In the genomic region with DNA sequence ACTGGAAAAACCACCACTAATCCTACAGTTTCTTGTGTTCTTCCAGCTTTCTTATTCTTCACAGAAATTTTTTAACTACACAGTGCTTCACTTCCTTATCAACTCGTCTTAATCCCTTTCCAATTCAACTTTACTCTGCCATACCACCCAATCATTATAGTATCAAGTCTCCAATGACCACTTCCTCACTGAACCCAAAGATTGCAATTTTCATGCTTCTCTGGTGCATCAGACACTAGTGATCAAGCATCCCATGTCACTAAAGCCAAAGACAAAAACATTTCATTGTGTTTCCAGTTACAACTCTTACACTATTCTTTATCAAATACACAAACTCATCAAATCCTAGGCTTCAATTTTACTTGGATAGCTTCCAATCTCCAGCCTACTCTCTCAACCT, we compare ENCODE assay signal across 19 cellular contexts. TPM values are rescaled to one million over a fixed set of nuclear protein-coding genes. Genes with fewer than 3 reads are reported as not detected.
DNase-seq lines count a peak whose midpoint lies in the region; ATAC-seq and TF ChIP-seq lines count a peak whose summit lies in the region.
"Had no signal": no experiment of that assay in that cellular context is flagged by ENCODE, and none has a peak within 500 bp of the region (broad histone marks: within the 10 kb centered on the region; RNA-seq: fewer than 3 reads in every experiment).

No MANE protein-coding gene starts in this region.

- H3K23ac ChIP-seq in IMR-90 (ENCODE audit: low read depth, low read length): no peak overlapping the region

- no peak overlapping the region for H3K4me2 ChIP-seq in IMR-90 (ENCODE audit: low read depth, low read length)
- H3K4me2 ChIP-seq: KMS-11 had no signal

- no peak overlapping the region for H2AFZ ChIP-seq in IMR-90 (replicated peaks; ENCODE audit: low read length, poor library complexity)

- 80 to 100% methylated on average over 1 of the region's 1 CpG for WGBS in IMR-90 (ENCODE audit: extremely low coverage in 2 of 2, insufficient read length in 1 of 2), 2 experiments

- H3K27me3 ChIP-seq in IMR-90 (ENCODE audit: control insufficient read depth, insufficient read depth, low read length): no peaks in the 10 kb centered on the region
- H3K27me3 ChIP-seq: colonic mucosa had no signal

- H3K4me3 ChIP-seq in IMR-90 (ENCODE audit: insufficient read depth, low read depth, low read length): no peak overlapping the region
- H3K4me3 ChIP-seq: colonic mucosa had no signal

- no peaks in the 10 kb centered on the region for H3K9me3 ChIP-seq in IMR-90 (ENCODE audit: control insufficient read depth, insufficient read depth, low read length)
- H3K9me3 ChIP-seq: colonic mucosa had no signal

- dilution Hi-C loops in IMR-90 (cut with HindIII; ENCODE audit: low sequenced_read_pairs, unreplicated experiment): no loop called here

- no TSS peak for BruUV-seq in IMR-90 (replicated peaks; lab: Mats Ljungman, UMichigan)

- intact Hi-C loops in IMR-90 (cut with micrococcal nuclease): no loop called here
- intact Hi-C loops in activated CD8-positive, alpha-beta T cell treated with anti-CD3 and anti-CD28 coated beads for 36 hours (cut with micrococcal nuclease): no loop called here

- H2BK15ac ChIP-seq in IMR-90 (ENCODE audit: low read depth, low read length): no peak overlapping the region

- H2BK20ac ChIP-seq in IMR-90 (ENCODE audit: low read depth, low read length): no peak overlapping the region

- H2AK5ac ChIP-seq in IMR-90 (ENCODE audit: low read depth, low read length): no peak overlapping the region

- H4K5ac ChIP-seq in IMR-90 (ENCODE audit: low read depth, low read length): no peak overlapping the region

- H2AK9ac ChIP-seq in IMR-90 (replicated peaks; ENCODE audit: low read depth, low read length, poor library complexity): no peak overlapping the region

- POLR2A ChIA-PET in IMR-90 (lab: Charles Lee; ENCODE audit: unreplicated experiment): no interaction called here
- POLR2A ChIA-PET in activated CD8-positive, alpha-beta T cell treated with anti-CD3 and anti-CD28 coated beads for 36 hours (lab: Charles Lee): interaction anchor here (2.9 kb wide), 1 partner anchor 9 kb away, joined by 17 read pairs; the partner anchor contains the start of gene CHAC2

- no peak for TF ChIP-seq RAD21 in IMR-90 (IDR thresholded peaks at IDR 0.05; ENCODE audit: low read length)

- no peaks in the 10 kb centered on the region for H3K27me3 Mint-ChIP-seq in activated T-cell treated with anti-CD3 and anti-CD28 coated beads, Interleukin-2, amount 50 U/mL, for 24 hours
- H3K27me3 Mint-ChIP-seq in activated CD8-positive, alpha-beta T cell treated with anti-CD3 and anti-CD28 coated beads for 36 hours: no peaks in the 10 kb centered on the region
- no peaks in the 10 kb centered on the region for H3K27me3 Mint-ChIP-seq in progenitor cell of endocrine pancreas
- H3K27me3 Mint-ChIP-seq: activated naive CD4-positive, alpha-beta T cell treated with anti-CD3 and anti-CD28 coated beads, Interleukin-2, amount 10 ng/mL, durations not matched to agents 7 days and 5 days; CD8-positive, alpha-beta memory T cell had no signal

- H2BK5ac ChIP-seq in IMR-90 (ENCODE audit: low read depth, low read length, poor library complexity, severe bottlenecking): no peak overlapping the region

- H3K9ac ChIP-seq in IMR-90 (ENCODE audit: low read depth, low read length): no peak overlapping the region
- H3K9ac ChIP-seq: KMS-11 had no signal

- H3K4me1 ChIP-seq in IMR-90 (ENCODE audit: control insufficient read depth, insufficient read depth, low read length): no peaks in the 10 kb centered on the region
- H3K4me1 ChIP-seq: colonic mucosa had no signal

- no peak overlapping the region for H3K4me3 Mint-ChIP-seq in activated T-cell treated with anti-CD3 and anti-CD28 coated beads, Interleukin-2, amount 50 U/mL, for 24 hours
- no peak overlapping the region for H3K4me3 Mint-ChIP-seq in activated CD8-positive, alpha-beta T cell treated with anti-CD3 and anti-CD28 coated beads for 36 hours
- H3K4me3 Mint-ChIP-seq in progenitor cell of endocrine pancreas (ENCODE audit: low read depth): no peak overlapping the region
- H3K4me3 Mint-ChIP-seq: activated naive CD4-positive, alpha-beta T cell treated with anti-CD3 and anti-CD28 coated beads, Interleukin-2, amount 10 ng/mL, durations not matched to agents 7 days and 5 days; WTC11 had no signal

- H3K36me3 Mint-ChIP-seq in activated T-cell treated with anti-CD3 and anti-CD28 coated beads, Interleukin-2, amount 50 U/mL, for 24 hours (ENCODE audit: low read depth): peaks cover 80% of the 10 kb centered on the region
- peaks cover 53% of the 10 kb centered on the region for H3K36me3 Mint-ChIP-seq in activated CD8-positive, alpha-beta T cell treated with anti-CD3 and anti-CD28 coated beads for 36 hours (ENCODE audit: low read depth)
- peaks cover 11% of the 10 kb centered on the region for H3K36me3 Mint-ChIP-seq in progenitor cell of endocrine pancreas (ENCODE audit: insufficient read depth)

- in situ Hi-C loops in IMR-90 (cut with MboI; ENCODE audit: low sequenced_read_pairs): no loop called here

- no peak for TF ChIP-seq POLR2A in IMR-90 (IDR thresholded peaks at IDR 0.05; ENCODE audit: low read depth, low read length)

- no peak overlapping the region for H3K27ac ChIP-seq in IMR-90 (ENCODE audit: insufficient read depth, low read length)
- H3K27ac ChIP-seq: colonic mucosa, KMS-11 had no signal

- H3K36me3 ChIP-seq in IMR-90 (ENCODE audit: control insufficient read depth, insufficient read depth, low read length): peaks cover 3% of the 10 kb centered on the region
- H3K36me3 ChIP-seq: colonic mucosa had no signal

- H3K56ac ChIP-seq in IMR-90 (ENCODE audit: extremely low read depth, insufficient read depth, low read length): no peak overlapping the region

- H3K79me1 ChIP-seq in IMR-90 (ENCODE audit: low read depth in 1 of 2, low read length in 2 of 2): peaks cover 31 to 46% of the 10 kb centered on the region in 2 experiments

- H3K9me3 Mint-ChIP-seq in activated T-cell treated with anti-CD3 and anti-CD28 coated beads, Interleukin-2, amount 50 U/mL, for 24 hours: no peaks in the 10 kb centered on the region
- H3K9me3 Mint-ChIP-seq in activated CD8-positive, alpha-beta T cell treated with anti-CD3 and anti-CD28 coated beads for 36 hours: no peaks in the 10 kb centered on the region
- no peaks in the 10 kb centered on the region for H3K9me3 Mint-ChIP-seq in progenitor cell of endocrine pancreas (ENCODE audit: low read depth)
- H3K9me3 Mint-ChIP-seq: activated naive CD4-positive, alpha-beta T cell treated with anti-CD3 and anti-CD28 coated beads, Interleukin-2, amount 10 ng/mL, durations not matched to agents 7 days and 5 days; CD8-positive, alpha-beta memory T cell had no signal

- H3K18ac ChIP-seq in IMR-90 (ENCODE audit: low read depth, low read length): no peak overlapping the region

- H4K91ac ChIP-seq in IMR-90 (ENCODE audit: insufficient read depth, low read depth, low read length): no peak overlapping the region

- H4K8ac ChIP-seq in IMR-90 (ENCODE audit: low read depth in 2 of 2, low read length in 2 of 2): no peak overlapping the region

- H4K20me1 ChIP-seq in IMR-90 (ENCODE audit: insufficient read depth, low read length): no peaks in the 10 kb centered on the region; the same call in 1 of the 2 replicates

- peaks cover 34% of the 10 kb centered on the region for H3K4me1 Mint-ChIP-seq in activated T-cell treated with anti-CD3 and anti-CD28 coated beads, Interleukin-2, amount 50 U/mL, for 24 hours (ENCODE audit: low read depth)
- H3K4me1 Mint-ChIP-seq in activated CD8-positive, alpha-beta T cell treated with anti-CD3 and anti-CD28 coated beads for 36 hours (ENCODE audit: low read depth): peaks cover 30% of the 10 kb centered on the region
- no peaks in the 10 kb centered on the region for H3K4me1 Mint-ChIP-seq in progenitor cell of endocrine pancreas (ENCODE audit: low read depth)

- TF ChIP-seq CTCF in IMR-90 (conservative IDR thresholded peaks at IDR 0.05; ENCODE audit: low read depth, low read length): no peak
- TF ChIP-seq CTCF in activated CD8-positive, alpha-beta T cell treated with anti-CD3 and anti-CD28 coated beads for 36 hours (IDR thresholded peaks at IDR 0.05): no peak
- no peak for TF ChIP-seq CTCF in progenitor cell of endocrine pancreas (IDR thresholded peaks at IDR 0.05; ENCODE audit: unreplicated experiment)

- no peak overlapping the region for H3K14ac ChIP-seq in IMR-90 (replicated peaks; ENCODE audit: low read depth, low read length)

- H3K4ac ChIP-seq in IMR-90 (ENCODE audit: low read depth, low read length): no peak overlapping the region

- peak; percentile 14; the same call in 1 of the 2 replicates for ATAC-seq in IMR-90 (ENCODE audit: low read depth)
- no peak for ATAC-seq in activated CD8-positive, alpha-beta T cell treated with anti-CD3 and anti-CD28 coated beads for 36 hours
- ATAC-seq in HG03196 (IDR thresholded peaks at IDR 0.05; ENCODE audit: unreplicated experiment): no peak
- ATAC-seq: WTC11 had no signal

- H3K9me1 ChIP-seq in IMR-90 (ENCODE audit: insufficient read depth, low read length): no peaks in the 10 kb centered on the region; the same call in none of the 2 replicates

- H2BK120ac ChIP-seq in IMR-90 (ENCODE audit: low read depth, low read length): no peak overlapping the region

- CTCF ChIA-PET in IMR-90 (lab: Yijun Ruan, JAX): no interaction called here
- CTCF ChIA-PET in activated CD8-positive, alpha-beta T cell treated with anti-CD3 and anti-CD28 coated beads for 36 hours (lab: Charles Lee): interaction anchor here (1.2 to 2.2 kb wide), 2 partner anchors 9 kb away, joined by 5 to 8 read pairs; partner anchors contain the start of gene CHAC2

- H3K27ac Mint-ChIP-seq in activated T-cell treated with anti-CD3 and anti-CD28 coated beads, Interleukin-2, amount 50 U/mL, for 24 hours: peak overlapping the region; percentile 79
- H3K27ac Mint-ChIP-seq in activated CD8-positive, alpha-beta T cell treated with anti-CD3 and anti-CD28 coated beads for 36 hours: peak overlapping the region; percentile 65
- H3K27ac Mint-ChIP-seq in progenitor cell of endocrine pancreas: peak overlapping the region; percentile 12
- H3K27ac Mint-ChIP-seq: activated naive CD4-positive, alpha-beta T cell treated with anti-CD3 and anti-CD28 coated beads, Interleukin-2, amount 10 ng/mL, durations not matched to agents 7 days and 5 days; WTC11 had no signal

- DNase-seq in activated T-cell treated with anti-CD3 and anti-CD28 coated beads, Interleukin-2, amount 50 U/mL, for 24 hours: no peak
- no peak for DNase-seq in activated T-cell treated with anti-CD3 and anti-CD28 coated beads, Interleukin-2, amount 50 U/mL, for 48 hours
- DNase-seq in IMR-90 (no peak), progenitor cell of endocrine pancreas (ENCODE audit: low spot score, unreplicated experiment) (no peak), NCI-H526 (lab: John Stamatoyannopoulos, UW) (no peak), pons (ENCODE audit: low spot score) (no peak)
- DNase-seq in activated CD8-positive, alpha-beta T cell treated with anti-CD3 and anti-CD28 coated beads for 36 hours: no peak
- DNase-seq: activated naive CD4-positive, alpha-beta T cell treated with anti-CD3 and anti-CD28 coated beads, Interleukin-2, amount 10 ng/mL, durations not matched to agents 7 days and 5 days; CD8-positive, alpha-beta memory T cell; colonic mucosa; DND-41; head of caudate nucleus; NCI-H1092; NCI-H2029 treated with DMSO at 0.1 percent for 48 hours; nucleus accumbens; SW 1271 had no signal

RNA-seq across cellular contexts. Expression of gene CHAC2, which starts 9.5 kb away (rescaled TPM):
- 3.9 and 6.9 TPM in 2 replicates for total RNA-seq in IMR-90 (2012; rRNA removed)
- 1.9 and 2.4 TPM in 2 replicates for polyA plus RNA-seq in IMR-90 (2012; rRNA removed)
- 1.4 and 1.8 TPM in 2 replicates for polyA plus RNA-seq in IMR-90 (2012; cell fraction: cytosol; rRNA removed)
- 0.36 and 0.63 TPM in 2 replicates for polyA plus RNA-seq in IMR-90 (2012; cell fraction: nucleus; rRNA removed; ENCODE audit: low replicate concordance)
- total RNA-seq in activated CD8-positive, alpha-beta T cell treated with anti-CD3 and anti-CD28 coated beads for 36 hours: 10 to 100 TPM; 19.8 to 20.4 TPM
- 1.6 and 2.9 TPM in 2 replicates for total RNA-seq in progenitor cell of endocrine pancreas

RNA-seq across cellular contexts. Expression of gene ASB3, which starts 9.6 kb away (rescaled TPM):
- total RNA-seq in IMR-90 (2012; rRNA removed) (36.2 and 39.2 TPM in 2 replicates), progenitor cell of endocrine pancreas (31.3 and 31.4 TPM in 2 replicates)
- polyA plus RNA-seq in IMR-90 (2012; rRNA removed): 17.1 and 19.2 TPM in 2 replicates
- polyA plus RNA-seq in IMR-90 (2012; cell fraction: cytosol; rRNA removed): 4.8 and 5.9 TPM in 2 replicates
- polyA plus RNA-seq in IMR-90 (2012; cell fraction: nucleus; rRNA removed; ENCODE audit: low replicate concordance): 3.0 and 28.6 TPM in 2 replicates
- 10 to 100 TPM; 22.9 to 25.3 TPM for total RNA-seq in activated CD8-positive, alpha-beta T cell treated with anti-CD3 and anti-CD28 coated beads for 36 hours

RNA-seq across cellular contexts. Expression of gene ERLEC1, which starts 9.7 kb away (rescaled TPM):
- total RNA-seq in IMR-90 (2012; rRNA removed) (40.3 and 63.6 TPM in 2 replicates), progenitor cell of endocrine pancreas (36.4 and 37.9 TPM in 2 replicates)
- polyA plus RNA-seq in IMR-90 (2012; rRNA removed): 41.6 and 53.4 TPM in 2 replicates
- polyA plus RNA-seq in IMR-90 (2012; cell fraction: cytosol; rRNA removed): 10.1 and 17.9 TPM in 2 replicates
- polyA plus RNA-seq in IMR-90 (2012; cell fraction: nucleus; rRNA removed; ENCODE audit: low replicate concordance): 3.7 and 24.7 TPM in 2 replicates
- total RNA-seq in activated CD8-positive, alpha-beta T cell treated with anti-CD3 and anti-CD28 coated beads for 36 hours: 10 to 100 TPM; 15.6 to 19.2 TPM

Comparison
In these comparisons a context has a peak if more than half of its experiments do, and no peak if none do; other contexts are left out.
1. H3K27ac Mint-ChIP-seq: peak in every context shown above with its lines; median percentile 79 in activated T-cell treated with anti-CD3 and anti-CD28 coated beads, Interleukin-2, amount 50 U/mL, for 24 hours; 65 in activated CD8-positive, alpha-beta T cell treated with anti-CD3 and anti-CD28 coated beads for 36 hours; 12 in progenitor cell of endocrine pancreas.